9 cellular contexts compared by ENCODE assay signal in the genomic region with DNA sequence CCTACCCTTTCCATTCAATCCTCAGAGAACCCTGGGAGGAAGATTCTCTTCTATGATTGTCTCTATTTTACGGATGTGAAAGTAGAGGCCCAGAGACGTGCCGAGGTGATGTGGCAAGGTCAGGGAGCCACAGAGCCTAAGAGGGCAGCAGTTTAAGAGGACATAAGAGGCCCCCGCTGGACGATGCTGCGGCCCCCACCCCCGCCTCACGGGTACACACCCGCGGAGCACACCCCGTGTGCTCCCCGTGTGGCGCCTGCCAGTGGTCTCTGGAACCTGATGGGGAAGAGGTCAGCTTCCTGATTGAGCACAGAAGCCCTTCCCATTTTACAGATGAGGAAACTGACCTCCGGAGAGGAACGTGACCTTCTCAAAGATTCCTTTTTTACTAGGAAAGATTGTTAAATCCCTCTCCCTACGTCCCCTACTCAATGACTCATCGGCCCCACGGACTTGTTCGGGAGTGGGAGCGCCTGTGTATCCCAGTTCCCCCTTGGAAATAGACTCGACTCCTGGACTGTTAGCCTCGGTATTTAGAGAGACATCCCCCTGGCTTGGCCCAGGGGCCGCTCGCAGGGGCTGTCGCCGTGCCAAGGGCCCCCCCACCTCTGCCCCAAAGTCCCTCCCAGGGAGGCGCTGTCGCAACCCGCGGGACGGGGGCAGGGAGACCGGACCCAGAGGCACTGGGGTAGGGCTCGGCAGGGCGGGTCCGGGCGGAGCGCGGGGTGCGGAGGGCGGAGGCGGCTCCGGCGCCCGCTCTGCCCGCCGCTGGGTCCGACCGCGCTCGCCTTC. TPM values are rescaled to one million over a fixed set of nuclear protein-coding genes. Genes with fewer than 3 reads are reported as not detected.
A peak's percentile ranks its signal among the peaks of the same experiment; 100 is the strongest.
DNase-seq lines count a peak whose midpoint lies in the region; FAIRE-seq and TF ChIP-seq lines count a peak whose summit lies in the region.
"Had no signal": no experiment of that assay in that cellular context is flagged by ENCODE, and none has a peak within 500 bp of the region (broad histone marks: within the 10 kb centered on the region; RNA-seq: fewer than 3 reads in every experiment).

Gene ABCC3 (plus strand): TSS at position 759 of the 792 bp plus-strand sequence. CDS start 56 bp downstream, outside the sequence.

- no peak within 1 kb of the TSS for H3K27ac ChIP-seq in astrocyte (ENCODE audit: low read depth, low read length)
- peak within 1 kb of the TSS in 4 of 8 donors; percentile 18 to 66 (median 58) for H3K27ac ChIP-seq in spleen

- peak within 1 kb of the TSS; percentile 49 for H2AFZ ChIP-seq in astrocyte (ENCODE audit: low read depth, low read length)

- POLR2A ChIA-PET in activated CD4-positive, alpha-beta memory T cell treated with anti-CD3 and anti-CD28 coated beads, Interleukin-2, amount 10 ng/mL, durations not matched to agents 7 days and 5 days (lab: Charles Lee) = no interaction called here

- H3K36me3 Mint-ChIP-seq in astrocyte (ENCODE audit: low read depth, unreplicated experiment) = no peaks in the 10 kb centered on the region
- H3K36me3 Mint-ChIP-seq in activated CD4-positive, alpha-beta memory T cell treated with anti-CD3 and anti-CD28 coated beads, Interleukin-2, amount 10 ng/mL, durations not matched to agents 7 days and 5 days (ENCODE audit: low read depth) = no peaks in the 10 kb centered on the region

- TF ChIP-seq POLR2A in spleen (IDR thresholded peaks at IDR 0.05) = no peak

- H3K9ac ChIP-seq in astrocyte (ENCODE audit: low read length) = peak within 1 kb of the TSS; percentile 36

- peak within 1 kb of the TSS; percentile 66 for H3K4me3 Mint-ChIP-seq in astrocyte (ENCODE audit: unreplicated experiment)
- H3K4me3 Mint-ChIP-seq in activated CD4-positive, alpha-beta memory T cell treated with anti-CD3 and anti-CD28 coated beads, Interleukin-2, amount 10 ng/mL, durations not matched to agents 7 days and 5 days = no peak within 1 kb of the TSS

- peaks cover 7% of the 10 kb centered on the region for H3K27me3 ChIP-seq in astrocyte (ENCODE audit: insufficient read depth, low read length)
- peaks cover 0 to 87% (median 21%) of the 10 kb centered on the region in 7 donors for H3K27me3 ChIP-seq in spleen (replicated peaks in 1 of 7)

- H3K4me2 ChIP-seq in astrocyte (ENCODE audit: low read length) = peak within 1 kb of the TSS; percentile 83

- DNase-seq in NCI-H1105 treated with DMSO at 0.1 percent for 48 hours (lab: John Stamatoyannopoulos, UW) (peak; percentile 5), NCI-H1105 (lab: John Stamatoyannopoulos, UW) (no peak), astrocyte (ENCODE audit: low read depth) (peak; percentile 16), spleen (no peak), SKM-1 (lab: John Stamatoyannopoulos, UW; ENCODE audit: unreplicated experiment) (no peak), Kasumi-1 (lab: John Stamatoyannopoulos, UW) (no peak)
- DNase-seq in activated CD4-positive, alpha-beta memory T cell treated with anti-CD3 and anti-CD28 coated beads, Interleukin-2, amount 10 ng/mL, durations not matched to agents 7 days and 5 days = no peak

- no peak for TF ChIP-seq CTCF in astrocyte (IDR thresholded peaks at IDR 0.05; ENCODE audit: insufficient read depth, low read depth, low read length)
- TF ChIP-seq CTCF in spleen (IDR thresholded peaks at IDR 0.05 in 8 of 11, conservative IDR thresholded peaks at IDR 0.05 in 3 of 11) = no peak

- peaks cover 21% of the 10 kb centered on the region for H3K4me1 Mint-ChIP-seq in astrocyte (ENCODE audit: low read depth, unreplicated experiment)
- no peaks in the 10 kb centered on the region for H3K4me1 Mint-ChIP-seq in activated CD4-positive, alpha-beta memory T cell treated with anti-CD3 and anti-CD28 coated beads, Interleukin-2, amount 10 ng/mL, durations not matched to agents 7 days and 5 days

- H3K27ac Mint-ChIP-seq in astrocyte (ENCODE audit: unreplicated experiment) = no peak within 1 kb of the TSS
- H3K27ac Mint-ChIP-seq in activated CD4-positive, alpha-beta memory T cell treated with anti-CD3 and anti-CD28 coated beads, Interleukin-2, amount 10 ng/mL, durations not matched to agents 7 days and 5 days = no peak within 1 kb of the TSS

- no peaks in the 10 kb centered on the region for H3K9me3 ChIP-seq in astrocyte (ENCODE audit: insufficient read depth, low read depth, low read length)
- no peaks in the 10 kb centered on the region for H3K9me3 ChIP-seq in iPS-18c (ENCODE audit: control insufficient read depth, insufficient read depth, low read length)
- no peaks in the 10 kb centered on the region for H3K9me3 ChIP-seq in spleen

- H3K4me3 ChIP-seq in astrocyte (ENCODE audit: insufficient read depth, low read depth, low read length) (peak within 1 kb of the TSS; percentile 44), iPS-18c (ENCODE audit: insufficient read depth, low read depth, low read length) (peak within 1 kb of the TSS; percentile 54), spleen (peak within 1 kb of the TSS; percentile 25 to 68 (median 34))

- H3K27me3 Mint-ChIP-seq in astrocyte (ENCODE audit: low read depth, unreplicated experiment) = peaks cover 46% of the 10 kb centered on the region
- peaks cover 71% of the 10 kb centered on the region for H3K27me3 Mint-ChIP-seq in activated CD4-positive, alpha-beta memory T cell treated with anti-CD3 and anti-CD28 coated beads, Interleukin-2, amount 10 ng/mL, durations not matched to agents 7 days and 5 days

- no peaks in the 10 kb centered on the region for H4K20me1 ChIP-seq in astrocyte (ENCODE audit: insufficient read depth, low read length)

- intact Hi-C loops in spleen (cut with DNase I; ENCODE audit: low total_unique reads) = no loop called here

- peaks cover 9% of the 10 kb centered on the region for H3K79me2 ChIP-seq in astrocyte (ENCODE audit: insufficient read depth, low read length)

- 11 to 28% (median 18%) methylated on average over 19 to 50 of the region's 50 CpGs for WGBS in spleen, 5 donors

- peaks cover 2% of the 10 kb centered on the region for H3K9me3 Mint-ChIP-seq in astrocyte (ENCODE audit: unreplicated experiment)
- no peaks in the 10 kb centered on the region for H3K9me3 Mint-ChIP-seq in activated CD4-positive, alpha-beta memory T cell treated with anti-CD3 and anti-CD28 coated beads, Interleukin-2, amount 10 ng/mL, durations not matched to agents 7 days and 5 days

- H3K4me1 ChIP-seq in astrocyte (ENCODE audit: insufficient read depth, low read length) = peaks cover 26% of the 10 kb centered on the region
- peaks cover 9 to 82% (median 44%) of the 10 kb centered on the region in 6 donors for H3K4me1 ChIP-seq in spleen

- CTCF ChIA-PET in activated CD4-positive, alpha-beta memory T cell treated with anti-CD3 and anti-CD28 coated beads, Interleukin-2, amount 10 ng/mL, durations not matched to agents 7 days and 5 days (lab: Charles Lee) = no interaction called here

- no peak for FAIRE-seq in astrocyte (lab: Jason Lieb, UNC)
- FAIRE-seq: TTC549 had no signal

- no peaks in the 10 kb centered on the region for H3K36me3 ChIP-seq in astrocyte (ENCODE audit: insufficient read depth, low read length)
- H3K36me3 ChIP-seq in spleen = no peaks in the 10 kb centered on the region

RNA-seq across cellular contexts. Expression of gene ABCC3, which starts in this region (rescaled TPM):
- 0.41 and 0.55 TPM in 2 replicates for total RNA-seq in astrocyte
- 10 to 100 TPM; 28.4 to 37.1 (median 32.0) TPM for total RNA-seq in spleen
- polyA plus RNA-seq in spleen = 10 to 100 TPM in 2 of 3 donors, 1 to 10 TPM in 1; 8.6 to 16.6 (median 15.2) TPM
- total RNA-seq in activated CD4-positive, alpha-beta memory T cell treated with anti-CD3 and anti-CD28 coated beads, Interleukin-2, amount 10 ng/mL, durations not matched to agents 7 days and 5 days = under 1 TPM in 1 of 2 experiments, not detected in 1; 0.25 TPM

Comparison
In these comparisons a context has a peak if more than half of its experiments do, and no peak if none do; other contexts are left out.
1. RNA of gene ABCC3 (total RNA-seq): 28.4 to 37.1 TPM in spleen; 0.41 to 0.55 TPM in astrocyte and 0.25 TPM in activated CD4-positive, alpha-beta memory T cell treated with anti-CD3 and anti-CD28 coated beads, Interleukin-2, amount 10 ng/mL, durations not matched to agents 7 days and 5 days; every median in the first group is over 10 times any median in the second.
2. Peak in DNase-seq, H3K4me3 ChIP-seq, H3K9ac ChIP-seq and H3K4me2 ChIP-seq in astrocyte; RNA of the gene not detected or under 1 TPM.
3. Peak in every context shown above with its lines, with median percentiles within 50 percentile points of each other: H3K4me3 ChIP-seq.